4 cellular contexts compared by ENCODE assay signal in genomic region chrX:149945820-149946219, GRCh38. TPM values are rescaled to one million over a fixed set of nuclear protein-coding genes. Genes with fewer than 3 reads are reported as not detected.
"Had no signal": no experiment of that assay in that cellular context is flagged by ENCODE, and none has a peak within 500 bp of the region (broad histone marks: within the 10 kb centered on the region; RNA-seq: fewer than 3 reads in every experiment).

No MANE protein-coding gene starts in this region.

RNA-seq across cellular contexts. Expression of gene HSFX4, which starts 16.4 kb away (rescaled TPM):
- total RNA-seq: LHCN-M2, M059J, MCF 10A, NCI-H460 had no signal
